Comparison of ENCODE assay signal across 9 cellular contexts in genomic region chr11:129315781-129316579, GRCh38. TPM values are rescaled to one million over a fixed set of nuclear protein-coding genes. Genes with fewer than 3 reads are reported as not detected.
DNase-seq lines count a peak whose midpoint lies in the region; ATAC-seq, FAIRE-seq and TF ChIP-seq lines count a peak whose summit lies in the region.
"Had no signal": no experiment of that assay in that cellular context is flagged by ENCODE, and none has a peak within 500 bp of the region (broad histone marks: within the 10 kb centered on the region; RNA-seq: fewer than 3 reads in every experiment).

No MANE protein-coding gene starts in this region.

- FAIRE-seq in pancreas (lab: Jason Lieb, UNC), result no peak

- H3K27ac ChIP-seq in HUES48 (ENCODE audit: low read depth, low read length) (peak overlapping the region; percentile 16), esophagus (ENCODE audit: low read depth in 2 of 2, low read length in 1 of 2) (peak overlapping the region; percentile 91 to 98), pancreas (peak overlapping the region; percentile 53 to 83 (median 78))

- WGBS in esophagus, 2 donors, result 44 to 48% methylated on average over 12 of the region's 12 CpGs
- WGBS in pancreas, 2 donors, result 25 to 27% methylated on average over 12 of the region's 12 CpGs

- peak; percentile 94 to 97 for DNase-seq in NCI-H526 (lab: John Stamatoyannopoulos, UW)
- peak; percentile 73 to 87 (median 84) for DNase-seq in pancreas
- DNase-seq in NAMALWA (ENCODE audit: low spot score), result no peak
- no peak for DNase-seq in GM13976 (ENCODE audit: low spot score)
- no peak for DNase-seq in hippocampal formation (lab: John Stamatoyannopoulos, UW)
- DNase-seq: activated CD4-positive, alpha-beta T cell treated with anti-CD3 and anti-CD28 coated beads, Interleukin-2, amount 10 ng/mL, durations not matched to agents 7 days and 5 days had no signal

- H3K9ac ChIP-seq in HUES48 (ENCODE audit: low read depth, low read length), result no peak overlapping the region

- H3K4me1 ChIP-seq in HUES48 (ENCODE audit: control insufficient read depth, insufficient read depth, low read length), result peaks cover 8% of the 10 kb centered on the region
- peaks cover 7 to 21% of the 10 kb centered on the region in 2 donors for H3K4me1 ChIP-seq in esophagus (ENCODE audit: control insufficient read depth in 2 of 2, insufficient read depth in 2 of 2, low read length in 1 of 2)
- H3K4me1 ChIP-seq in pancreas, result peaks cover 18 to 43% (median 40%) of the 10 kb centered on the region in 3 donors

- intact Hi-C loops in pancreas (cut with DNase I), result no loop called here

- H3K36me3 ChIP-seq in HUES48 (ENCODE audit: control insufficient read depth, insufficient read depth, low read length), result no peaks in the 10 kb centered on the region
- H3K36me3 ChIP-seq in esophagus (ENCODE audit: control insufficient read depth in 2 of 2, insufficient read depth in 2 of 2, low read length in 1 of 2), result no peaks in the 10 kb centered on the region
- no peaks in the 10 kb centered on the region for H3K36me3 ChIP-seq in pancreas

- no peaks in the 10 kb centered on the region for H3K9me3 ChIP-seq in HUES48 (ENCODE audit: control insufficient read depth, insufficient read depth, low read length)
- H3K9me3 ChIP-seq in esophagus (ENCODE audit: control insufficient read depth in 2 of 2, insufficient read depth in 1 of 2, low read depth in 1 of 2, low read length in 1 of 2), result no peaks in the 10 kb centered on the region
- H3K9me3 ChIP-seq in pancreas, result no peaks in the 10 kb centered on the region

- H3K27me3 ChIP-seq in HUES48 (ENCODE audit: control insufficient read depth, insufficient read depth, low read length) (no peaks in the 10 kb centered on the region), esophagus (ENCODE audit: control insufficient read depth in 1 of 2, insufficient read depth in 2 of 2, low read length in 2 of 2) (no peaks in the 10 kb centered on the region), pancreas (no peaks in the 10 kb centered on the region)

- TF ChIP-seq CTCF in pancreas (IDR thresholded peaks at IDR 0.05) (no peak), GM13976 (IDR thresholded peaks at IDR 0.05; ENCODE audit: borderline replicate concordance, control extremely low read depth, extremely low read depth, insufficient read depth, missing control alignments) (no peak)

- in situ Hi-C loops in GM13976 (cut with MboI; ENCODE audit: low sequenced_read_pairs, unreplicated experiment), result loop anchor here (25.0 kb wide), 1 partner anchor 204 kb away; no protein-coding TSS in a partner anchor

- peak; percentile 87 to 92 (median 88) for ATAC-seq in pancreas
- no peak for ATAC-seq in GM19397 (IDR thresholded peaks at IDR 0.05; ENCODE audit: unreplicated experiment)

- no peak overlapping the region for H3K4me3 ChIP-seq in HUES48 (ENCODE audit: low read depth, low read length)
- H3K4me3 ChIP-seq in esophagus (ENCODE audit: low read depth in 1 of 2, low read length in 2 of 2), result no peak overlapping the region
- H3K4me3 ChIP-seq in pancreas, result no peak overlapping the region

RNA-seq across cellular contexts. Expression of gene BARX2, which starts 59.7 kb away (rescaled TPM):
- polyA plus RNA-seq in esophagus, result 100 to 1,000 TPM in 1 of 2 donors, 10 to 100 TPM in 1; 85.2 to 102 TPM
- 1 to 10 TPM; 4.1 to 9.9 (median 5.2) TPM for total RNA-seq in pancreas
- polyA plus RNA-seq in pancreas, result 1 to 10 TPM; 3.8 to 7.8 TPM
- total RNA-seq: activated CD4-positive, alpha-beta T cell treated with anti-CD3 and anti-CD28 coated beads, Interleukin-2, amount 10 ng/mL, durations not matched to agents 7 days and 5 days had no signal

Comparison
In these comparisons a context has a peak if more than half of its experiments do, and no peak if none do; other contexts are left out.
1. H3K27ac ChIP-seq: peak in every context shown above with its lines; median percentile 94 in esophagus; 78 in pancreas; 16 in HUES48.
2. DNase-seq: peak in NCI-H526 (2 of 2) and pancreas (6 of 6); none in NAMALWA (single experiment), GM13976 (single experiment) and hippocampal formation (0 of 2).
3. RNA of gene BARX2, which starts 59.7 kb away (polyA plus RNA-seq): 85.2 to 102 TPM in esophagus; 3.8 to 7.8 TPM in pancreas; every median in the first group is over 4 times any median in the second.